In the genomic region with DNA sequence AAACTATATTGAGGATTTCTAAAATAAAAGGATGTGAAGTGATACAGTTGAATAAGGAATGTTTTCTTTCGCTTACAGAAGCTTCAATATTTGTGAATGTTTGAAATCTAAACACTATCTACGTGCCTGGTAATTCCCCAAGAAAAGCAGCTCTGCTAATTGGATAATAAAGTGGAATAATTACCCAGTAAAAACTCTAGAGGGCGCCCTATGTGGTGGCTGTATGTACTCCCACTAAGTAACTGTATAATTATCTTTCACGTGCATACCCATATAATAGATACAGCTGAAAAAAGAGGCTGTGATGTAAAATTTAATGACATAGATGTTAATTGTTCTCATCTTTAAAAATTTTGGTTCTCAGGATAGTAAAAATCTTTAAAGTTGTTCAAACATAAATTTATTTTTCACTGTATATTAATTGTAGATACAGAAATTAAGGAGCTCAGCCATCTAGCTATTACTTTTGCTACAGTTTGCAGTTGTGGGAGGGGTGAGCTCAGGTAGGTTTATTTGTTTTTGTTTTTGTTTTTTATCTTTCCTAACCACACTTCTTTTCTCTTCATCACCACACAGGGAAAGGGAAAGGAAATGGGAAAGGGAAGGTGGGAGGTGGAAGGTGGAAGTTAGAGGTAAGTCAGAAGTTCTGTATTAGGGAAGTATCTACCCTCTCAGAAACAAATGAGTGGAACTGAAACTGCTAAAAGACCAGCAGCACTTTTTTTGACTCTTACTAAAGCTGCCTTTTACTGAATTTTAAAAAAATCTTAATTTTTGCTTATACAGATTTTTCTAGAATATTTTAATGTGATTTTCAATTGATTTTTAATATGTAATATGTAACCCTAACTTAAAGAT, we compare ENCODE assay signal across 10 cellular contexts.
A peak's percentile ranks its signal among the peaks of the same experiment; 100 is the strongest.
DNase-seq lines count a peak whose midpoint lies in the region; ATAC-seq, FAIRE-seq and TF ChIP-seq lines count a peak whose summit lies in the region.
"Had no signal": no experiment of that assay in that cellular context is flagged by ENCODE, and none has a peak within 500 bp of the region (broad histone marks: within the 10 kb centered on the region; RNA-seq: fewer than 3 reads in every experiment).

No MANE protein-coding gene starts in this region.

- FAIRE-seq in keratinocyte (lab: Jason Lieb, UNC) (no peak), H54 (lab: Jason Lieb, UNC) (no peak)

- no peaks in the 10 kb centered on the region for H3K9me3 ChIP-seq in keratinocyte (ENCODE audit: control insufficient read depth, low read depth, low read length)

- no peak for TF ChIP-seq POLR2A in H54 (IDR thresholded peaks at IDR 0.05; ENCODE audit: low read depth, low read length)

- intact Hi-C loops in CD14-positive monocyte (cut with micrococcal nuclease), result no loop called here

- H3K27me3 ChIP-seq in HL-60 (ENCODE audit: insufficient read depth, poor library complexity, severe bottlenecking) (no peaks in the 10 kb centered on the region), keratinocyte (ENCODE audit: control insufficient read depth, extremely low read depth, insufficient read depth, low read length) (no peaks in the 10 kb centered on the region)

- H3K4me1 ChIP-seq in keratinocyte (ENCODE audit: control insufficient read depth, extremely low read depth, insufficient read depth, low read length), result no peaks in the 10 kb centered on the region

- H2AFZ ChIP-seq in keratinocyte (ENCODE audit: control insufficient read depth, low read length), result no peak overlapping the region

- H3K27ac ChIP-seq in HL-60 (replicated peaks), result no peak overlapping the region
- H3K27ac ChIP-seq in keratinocyte (ENCODE audit: control insufficient read depth, insufficient read depth, low read length), result no peak overlapping the region

- H3K36me3 Mint-ChIP-seq in CD14-positive monocyte, result no peaks in the 10 kb centered on the region
- H3K36me3 Mint-ChIP-seq: immature natural killer cell had no signal

- H3K4me1 Mint-ChIP-seq in CD14-positive monocyte, result peaks cover 12% of the 10 kb centered on the region
- H3K4me1 Mint-ChIP-seq: immature natural killer cell had no signal

- H3K27ac Mint-ChIP-seq in CD14-positive monocyte, result peak overlapping the region in 4 of 7 donors; percentile 64 to 86 (median 75)
- H3K27ac Mint-ChIP-seq: IgD-negative memory B cell, immature natural killer cell had no signal

- H3K4me3 Mint-ChIP-seq in CD14-positive monocyte, result peak overlapping the region in 1 of 2 donors; percentile 47
- H3K4me3 Mint-ChIP-seq: IgD-negative memory B cell, immature natural killer cell had no signal

- no peaks in the 10 kb centered on the region for H3K36me3 ChIP-seq in keratinocyte (ENCODE audit: control insufficient read depth in 2 of 2, extremely low read depth in 1 of 2, insufficient read depth in 2 of 2, low read length in 2 of 2)

- DNase-seq in CD14-positive monocyte (ENCODE audit: low spot score) (no peak), HL-60 (ENCODE audit: low read depth in 1 of 2, low spot score in 1 of 2) (peak in 1 of 2 experiments; percentile 1), SKM-1 (lab: John Stamatoyannopoulos, UW; ENCODE audit: unreplicated experiment) (peak; percentile 1), keratinocyte (ENCODE audit: low read depth, low spot score) (no peak), epidermal melanocyte (ENCODE audit: insufficient read length, low spot score) (no peak), H54 (ENCODE audit: insufficient read length, low spot score) (no peak)
- no peak for DNase-seq in activated naive CD4-positive, alpha-beta T cell treated with Interleukin-2 at 50 U/mL for 16 hours

- ATAC-seq in GM19395 (IDR thresholded peaks at IDR 0.05; ENCODE audit: unreplicated experiment), result peak; percentile 85

- TF ChIP-seq CTCF in CD14-positive monocyte (IDR thresholded peaks at IDR 0.05) (peak; percentile 69), HL-60 (IDR thresholded peaks at IDR 0.05; ENCODE audit: insufficient read depth, low read length) (peak; percentile 9), keratinocyte (optimal IDR thresholded peaks at IDR 0.05 in 1 of 3, IDR thresholded peaks at IDR 0.05 in 1 of 3, conservative IDR thresholded peaks at IDR 0.05 in 1 of 3; ENCODE audit: extremely low read depth in 1 of 3, insufficient read depth in 2 of 3, low read length in 3 of 3) (peak in 2 of 3 experiments; percentile 45 to 55)

- peaks cover 0 to 7% (median 0%) of the 10 kb centered on the region in 3 donors for H3K27me3 Mint-ChIP-seq in CD14-positive monocyte (ENCODE audit: low read depth in 3 of 3)
- H3K27me3 Mint-ChIP-seq: IgD-negative memory B cell had no signal

- no peak overlapping the region for H3K9ac ChIP-seq in keratinocyte (ENCODE audit: control insufficient read depth, extremely low read depth, insufficient read depth, low read length)

- H3K4me3 ChIP-seq in HL-60 (replicated peaks; ENCODE audit: insufficient read depth, low read length), result no peak overlapping the region
- no peak overlapping the region for H3K4me3 ChIP-seq in keratinocyte (ENCODE audit: control insufficient read depth in 2 of 3, extremely low read depth in 1 of 3, insufficient read depth in 2 of 3, low read depth in 1 of 3, low read length in 3 of 3)

- H3K4me2 ChIP-seq in keratinocyte (ENCODE audit: control insufficient read depth, extremely low read depth, insufficient read depth, low read depth, low read length), result no peak overlapping the region

- H3K79me2 ChIP-seq in keratinocyte (ENCODE audit: control insufficient read depth, insufficient read depth, low read length), result no peaks in the 10 kb centered on the region

- peaks cover 0 to 2% (median 0%) of the 10 kb centered on the region in 7 donors for H3K9me3 Mint-ChIP-seq in CD14-positive monocyte
- H3K9me3 Mint-ChIP-seq: IgD-negative memory B cell had no signal

- H3K9me1 ChIP-seq in keratinocyte (ENCODE audit: control insufficient read depth, extremely low read depth, insufficient read depth, low read length), result no peaks in the 10 kb centered on the region

- no peaks in the 10 kb centered on the region for H4K20me1 ChIP-seq in keratinocyte (ENCODE audit: control insufficient read depth, extremely low read depth, insufficient read depth, low read length)

- dilution Hi-C loops in keratinocyte (cut with MboI; ENCODE audit: extremely low pct_ligation_motif_present, low sequenced_read_pairs), result no loop called here

Comparison
In these comparisons a context has a peak if more than half of its experiments do, and no peak if none do; other contexts are left out.
1. CTCF ChIP-seq: peak in every context shown above with its lines; median percentile 69 in CD14-positive monocyte; 50 in keratinocyte; 9 in HL-60.